In the genomic region with DNA sequence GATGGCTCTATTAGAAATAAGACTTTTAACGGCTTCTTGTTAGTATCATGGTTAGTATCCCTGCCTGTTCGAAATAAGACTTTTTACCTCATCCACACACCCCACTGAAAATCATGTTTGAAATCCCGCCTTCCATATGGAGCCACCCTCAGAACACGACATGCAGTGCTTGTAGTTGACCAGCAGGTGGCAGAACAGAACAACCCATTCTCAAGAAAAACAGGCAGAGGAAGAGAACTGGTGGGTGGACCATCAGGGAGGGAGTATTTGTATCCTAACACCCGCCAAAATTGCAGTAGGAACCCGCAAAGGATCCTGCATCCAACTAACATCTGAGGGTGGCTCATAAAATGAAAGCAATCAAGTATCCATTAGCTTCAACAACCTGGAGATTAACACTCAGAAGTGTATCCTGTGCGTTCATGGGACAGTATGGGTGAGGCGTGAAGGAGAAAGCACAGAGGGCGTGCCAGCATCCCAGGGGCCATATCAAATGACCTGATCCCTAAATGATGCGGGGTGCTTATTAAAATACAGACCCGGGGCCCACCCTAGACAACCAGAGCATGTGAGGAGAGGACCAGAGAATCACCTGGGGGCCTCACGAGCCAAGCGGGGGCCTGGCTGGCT, we compare ENCODE assay signal across 8 cellular contexts.
DNase-seq lines count a peak whose midpoint lies in the region; ATAC-seq and TF ChIP-seq lines count a peak whose summit lies in the region.

No MANE protein-coding gene starts in this region.

- TF ChIP-seq CTCF in epithelial cell of proximal tubule (conservative IDR thresholded peaks at IDR 0.05; ENCODE audit: low read depth, low read length), result peak; percentile 97
- TF ChIP-seq CTCF in stomach (IDR thresholded peaks at IDR 0.05), result peak in 5 of 7 experiments; percentile 90 to 95 (median 92)

- no peak for TF ChIP-seq POLR2A in stomach (IDR thresholded peaks at IDR 0.05)

- in situ Hi-C loops in G401 (cut with HindIII; ENCODE audit: low sequenced_read_pairs), result no loop called here

- H3K9me3 ChIP-seq in stomach, result no peaks in the 10 kb centered on the region

- H3K27me3 ChIP-seq in stomach, result no peaks in the 10 kb centered on the region

- H3K4me3 ChIP-seq in epithelial cell of proximal tubule (ENCODE audit: low read depth, low read length), result no peak overlapping the region
- H3K4me3 ChIP-seq in stomach, result no peak overlapping the region

- intact Hi-C loops in stomach (cut with DNase I; ENCODE audit: low total_unique reads), result loop anchor here (5.0 kb wide), 1 partner anchor 157 kb away; no protein-coding TSS in a partner anchor

- H3K36me3 ChIP-seq in stomach, result no peaks in the 10 kb centered on the region

- no peak overlapping the region for H3K27ac ChIP-seq in stomach

- 40 to 45% (median 44%) methylated on average over 13 of the region's 13 CpGs for WGBS in stomach, 5 donors

- DNase-seq in G401 (ENCODE audit: low spot score) (peak; percentile 85), HK-2 (ENCODE audit: unreplicated experiment) (peak; percentile 58), NOMO-1 treated with dmso at 0.1 percent for 144 hours (lab: John Stamatoyannopoulos, UW; ENCODE audit: unreplicated experiment) (peak; percentile 41), epithelial cell of proximal tubule (ENCODE audit: low read depth) (no peak), myocyte (ENCODE audit: low read depth) (peak; percentile 81), stomach (peak; percentile 59)
- DNase-seq in activated CD8-positive, alpha-beta memory T cell treated with anti-CD3 and anti-CD28 coated beads, Interleukin-2, amount 50 U/mL, for 24 hours (ENCODE audit: extremely low read depth), result peak; percentile 19

- H3K4me1 ChIP-seq in stomach, result peaks cover 0 to 24% (median 17%) of the 10 kb centered on the region in 4 donors

- ATAC-seq in HG02938 (IDR thresholded peaks at IDR 0.05; ENCODE audit: unreplicated experiment), result no peak

- TF ChIP-seq EP300 in stomach (IDR thresholded peaks at IDR 0.05), result no peak
